ENCODE assay signal across 12 cellular contexts in genomic region chr6:110284877-110285276, GRCh38.
DNase-seq lines count a peak whose midpoint lies in the region; ATAC-seq and TF ChIP-seq lines count a peak whose summit lies in the region.
"Had no signal": no experiment of that assay in that cellular context is flagged by ENCODE, and none has a peak within 500 bp of the region (broad histone marks: within the 10 kb centered on the region; RNA-seq: fewer than 3 reads in every experiment).

No MANE protein-coding gene starts in this region.

- H3K4me3 Mint-ChIP-seq in mesothelial cell of epicardium: no peak overlapping the region
- H3K4me3 Mint-ChIP-seq: CD4-positive, alpha-beta memory T cell had no signal

- H3K27me3 ChIP-seq in dorsolateral prefrontal cortex: no peaks in the 10 kb centered on the region

- peaks cover 5% of the 10 kb centered on the region; the same call in 1 of the 2 replicates for H3K9me3 ChIP-seq in SK-N-MC (ENCODE audit: low read depth, low read length)
- H3K9me3 ChIP-seq: HAP-1 had no signal

- peaks cover 33% of the 10 kb centered on the region for H3K36me3 Mint-ChIP-seq in mesothelial cell of epicardium
- H3K36me3 Mint-ChIP-seq: CD4-positive, alpha-beta memory T cell had no signal

- peaks cover 13% of the 10 kb centered on the region for H3K9me3 Mint-ChIP-seq in mesothelial cell of epicardium

- intact Hi-C loops in dorsolateral prefrontal cortex (cut with DNase I): loop anchor here in 1 of 2 donors (10.0 kb wide), 1 partner anchor 60 kb away; no protein-coding TSS in a partner anchor

- H3K4me1 Mint-ChIP-seq in mesothelial cell of epicardium: peaks cover 15% of the 10 kb centered on the region
- H3K4me1 Mint-ChIP-seq: CD4-positive, alpha-beta memory T cell had no signal

- H3K27me3 Mint-ChIP-seq in mesothelial cell of epicardium (ENCODE audit: low read depth): no peaks in the 10 kb centered on the region

- H3K27ac ChIP-seq in SK-N-MC: peak overlapping the region; percentile 99
- peak overlapping the region in 58 of 59 donors; percentile 13 to 93 (median 83) for H3K27ac ChIP-seq in dorsolateral prefrontal cortex
- H3K27ac ChIP-seq: KMS-11 had no signal

- H3K9ac ChIP-seq in SK-N-MC (ENCODE audit: insufficient read length): peak overlapping the region; percentile 69
- H3K9ac ChIP-seq: KMS-11 had no signal

- ATAC-seq in GM19035 (IDR thresholded peaks at IDR 0.05; ENCODE audit: unreplicated experiment): no peak

- peak overlapping the region; percentile 58 for H3K27ac Mint-ChIP-seq in mesothelial cell of epicardium
- H3K27ac Mint-ChIP-seq: CD4-positive, alpha-beta memory T cell had no signal

- H3K4me3 ChIP-seq in SK-N-MC (peak overlapping the region; percentile 64), dorsolateral prefrontal cortex (no peak overlapping the region)
- H3K4me3 ChIP-seq: HAP-1 had no signal

- TF ChIP-seq CTCF in dorsolateral prefrontal cortex (IDR thresholded peaks at IDR 0.05 in 54 of 56, conservative IDR thresholded peaks at IDR 0.05 in 2 of 56; ENCODE audit: low read depth in 1 of 56, partially characterized antibody in 56 of 56) (no peak), mesothelial cell of epicardium (IDR thresholded peaks at IDR 0.05; ENCODE audit: unreplicated experiment) (no peak)

- H3K36me3 ChIP-seq in SK-N-MC (ENCODE audit: insufficient read depth, low read length): no peaks in the 10 kb centered on the region
- H3K36me3 ChIP-seq: HAP-1 had no signal

- DNase-seq in SK-N-MC (ENCODE audit: low read depth, low spot score) (peak; percentile 72), dorsolateral prefrontal cortex (no peak), mesothelial cell of epicardium (ENCODE audit: low spot score in 2 of 2, unreplicated experiment in 2 of 2) (no peak), activated gamma-delta T cell (lab: John Stamatoyannopoulos, UW) (no peak), DMS114 treated with DMSO at 0.1 percent for 48 hours (lab: John Stamatoyannopoulos, UW; ENCODE audit: unreplicated experiment) (no peak), COLO668 (lab: John Stamatoyannopoulos, UW; ENCODE audit: unreplicated experiment) (no peak)
- DNase-seq: CD4-positive, alpha-beta memory T cell; GDM1; NCI-H1436 treated with DMSO at 0.1 percent for 48 hours had no signal
